1 cellular context compared by ENCODE assay signal in genomic region chr12:9869307-9870161, GRCh38.
TF ChIP-seq lines count a peak whose summit lies in the region.

CLEC2B (minus strand) TSS chr12:9869354.

TF ChIP-seq in K562, 482 proteins besides CTCF, POLR2A, EP300 and RAD21 (continued from another document and continues in another):
- peak; percentile 64 to 65 for TF ChIP-seq KDM1A (IDR thresholded peaks at IDR 0.05)
- TF ChIP-seq DIDO1 (tag; IDR thresholded peaks at IDR 0.05; ENCODE audit: low read depth): peak; percentile 13; the same call in 1 of the 2 replicates
- peak; percentile 31; the same call in 1 of the 2 replicates for TF ChIP-seq TFE3 (CRISPR knock-in tag; IDR thresholded peaks at IDR 0.05)
- TF ChIP-seq ETV6 (IDR thresholded peaks at IDR 0.05; ENCODE audit: borderline replicate concordance in 1 of 2, low read depth in 2 of 2, low read length in 1 of 2): no peak
- no peak for TF ChIP-seq ETV6 (CRISPR knock-in tag; IDR thresholded peaks at IDR 0.05; ENCODE audit: borderline replicate concordance)
- no peak for TF ChIP-seq KLF1 (tag; IDR thresholded peaks at IDR 0.05)
- 0 out of 2 replicates have a peak, but pooled peaks have one; percentile 42 for TF ChIP-seq ADNP (tag; IDR thresholded peaks at IDR 0.05)
- TF ChIP-seq HMBOX1 (IDR thresholded peaks at IDR 0.05): 0 out of 2 replicates have a peak, but pooled peaks have one; percentile 17
- no peak for TF ChIP-seq ESRRB (CRISPR knock-in tag; IDR thresholded peaks at IDR 0.05; ENCODE audit: borderline replicate concordance)
- TF ChIP-seq MEF2A (IDR thresholded peaks at IDR 0.05; ENCODE audit: control insufficient read depth, low read depth, low read length): 0 out of 2 replicates have a peak, but pooled peaks have one; percentile 9
- TF ChIP-seq ZNF583 (CRISPR knock-in tag; IDR thresholded peaks at IDR 0.05): no peak
- peak in 1 of 2 experiments; percentile 35; a peak in 1 of 4 replicates for TF ChIP-seq MNT (conservative IDR thresholded peaks at IDR 0.05)
- TF ChIP-seq KLF10 (CRISPR knock-in tag; IDR thresholded peaks at IDR 0.05): no peak
- no peak for TF ChIP-seq CUX1 (CRISPR knock-in tag; IDR thresholded peaks at IDR 0.05)
- TF ChIP-seq CEBPG (CRISPR knock-in tag; IDR thresholded peaks at IDR 0.05): no peak
- TF ChIP-seq CEBPG (tag; conservative IDR thresholded peaks at IDR 0.05 in 1 of 2, IDR thresholded peaks at IDR 0.05 in 1 of 2): 0 out of 4 replicates have a peak, but pooled peaks of 1 of the 2 experiments have one; percentile 6
- no peak for TF ChIP-seq ZNF24 (IDR thresholded peaks at IDR 0.05)
- TF ChIP-seq MCM3 (IDR thresholded peaks at IDR 0.05): no peak
- peak; percentile 49; the same call in 1 of the 2 replicates for TF ChIP-seq DPF2 (IDR thresholded peaks at IDR 0.05)
- TF ChIP-seq RNF219 (CRISPR knock-in tag; IDR thresholded peaks at IDR 0.05): no peak
- no peak for TF ChIP-seq ID3 (CRISPR knock-in tag; IDR thresholded peaks at IDR 0.05)
- TF ChIP-seq ID3 (tag; IDR thresholded peaks at IDR 0.05): no peak
- TF ChIP-seq SP2 (IDR thresholded peaks at IDR 0.05; ENCODE audit: extremely low read depth, low read depth, low read length, poor library complexity, severe bottlenecking): no peak
- no peak for TF ChIP-seq RBM14 (IDR thresholded peaks at IDR 0.05; ENCODE audit: borderline replicate concordance, insufficient read depth, low read depth, low read length)
- peak; percentile 29 for TF ChIP-seq CBX8 (IDR thresholded peaks at IDR 0.05; ENCODE audit: borderline replicate concordance, extremely low read depth, low read depth, low read length, poor library complexity, severe bottlenecking)
- no peak for TF ChIP-seq TFAP4 (CRISPR knock-in tag; IDR thresholded peaks at IDR 0.05; ENCODE audit: borderline replicate concordance)
- no peak for TF ChIP-seq ELF1 (tag; IDR thresholded peaks at IDR 0.05)
- peak; percentile 33 for TF ChIP-seq ATF3 (IDR thresholded peaks at IDR 0.05)
- TF ChIP-seq ATF3 (CRISPR knock-in tag; conservative IDR thresholded peaks at IDR 0.05): no peak
- TF ChIP-seq FOSL1 (tag; conservative IDR thresholded peaks at IDR 0.05): peak; percentile 75
- TF ChIP-seq ZNF584 (CRISPR knock-in tag; IDR thresholded peaks at IDR 0.05; ENCODE audit: low read depth): 0 out of 2 replicates have a peak, but pooled peaks have one; percentile 34
- TF ChIP-seq HMGXB4 (CRISPR knock-in tag; IDR thresholded peaks at IDR 0.05): no peak
- no peak for TF ChIP-seq HDGF (IDR thresholded peaks at IDR 0.05)
- no peak for TF ChIP-seq PPARD (CRISPR knock-in tag; IDR thresholded peaks at IDR 0.05)
- peak; percentile 7; the same call in 1 of the 2 replicates for TF ChIP-seq SOX6 (IDR thresholded peaks at IDR 0.05)
- TF ChIP-seq ARID4B (CRISPR knock-in tag; IDR thresholded peaks at IDR 0.05): no peak
- TF ChIP-seq BMI1 (IDR thresholded peaks at IDR 0.05; ENCODE audit: low read length): peak; percentile 20; the same call in 1 of the 2 replicates
- no peak for TF ChIP-seq PHTF2 (CRISPR knock-in tag; IDR thresholded peaks at IDR 0.05)
- no peak for TF ChIP-seq SMAD3 (CRISPR knock-in tag; conservative IDR thresholded peaks at IDR 0.05)
- 0 out of 2 replicates have a peak, but pooled peaks have one; percentile 22 for TF ChIP-seq EP400 (IDR thresholded peaks at IDR 0.05)
- no peak for TF ChIP-seq CCNT2 (IDR thresholded peaks at IDR 0.05; ENCODE audit: borderline replicate concordance, extremely low read depth, insufficient read length, low read depth, low read length)
- no peak for TF ChIP-seq MTA3 (IDR thresholded peaks at IDR 0.05; ENCODE audit: borderline replicate concordance)
